In the genomic region with DNA sequence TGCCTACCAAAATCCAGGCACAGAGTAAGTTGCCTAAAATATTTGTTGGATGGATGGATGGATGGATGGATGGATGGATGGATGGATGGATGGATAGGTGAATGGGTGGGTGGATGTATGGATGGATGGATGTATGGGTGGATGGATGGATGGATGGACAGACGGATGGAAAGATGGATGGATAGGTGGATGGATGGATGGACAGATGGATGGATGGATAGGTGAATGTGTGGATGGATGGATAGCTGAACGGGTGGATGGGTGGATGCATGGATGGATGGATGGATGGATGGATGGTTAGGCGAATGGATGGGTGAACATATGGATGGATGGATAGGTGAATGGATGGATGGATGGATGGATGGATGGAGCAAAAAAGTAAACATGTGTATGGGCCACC, we compare ENCODE assay signal across 20 cellular contexts.
DNase-seq lines count a peak whose midpoint lies in the region; ATAC-seq, FAIRE-seq and TF ChIP-seq lines count a peak whose summit lies in the region.
"Had no signal": no experiment of that assay in that cellular context is flagged by ENCODE, and none has a peak within 500 bp of the region (broad histone marks: within the 10 kb centered on the region; RNA-seq: fewer than 3 reads in every experiment).

No MANE protein-coding gene starts in this region.

- BruUV-seq in IMR-90 (replicated peaks; lab: Mats Ljungman, UMichigan), result no TSS peak

- H4K5ac ChIP-seq in IMR-90 (ENCODE audit: low read depth, low read length) (no peak overlapping the region), H1 (ENCODE audit: insufficient read length, low read depth, low read length) (no peak overlapping the region)

- H3K4me3 ChIP-seq in IMR-90 (ENCODE audit: insufficient read depth, low read depth, low read length), result no peak overlapping the region
- no peak overlapping the region for H3K4me3 ChIP-seq in H1 (ENCODE audit: extremely low read depth in 1 of 4, insufficient read depth in 2 of 4, low read depth in 3 of 4, low read length in 4 of 4)
- no peak overlapping the region for H3K4me3 ChIP-seq in mesenchymal stem cell (ENCODE audit: insufficient read depth in 1 of 2, low read depth in 1 of 2, low read length in 2 of 2)
- H3K4me3 ChIP-seq in kidney (ENCODE audit: low read length in 2 of 2), result no peak overlapping the region
- H3K4me3 ChIP-seq: HAP-1 had no signal

- H3K4me2 ChIP-seq in IMR-90 (ENCODE audit: low read depth, low read length) (no peak overlapping the region), H1 (ENCODE audit: insufficient read depth in 1 of 2, low read depth in 2 of 2, low read length in 2 of 2) (no peak overlapping the region), mesenchymal stem cell (ENCODE audit: low read length, poor library complexity, severe bottlenecking) (no peak overlapping the region)

- H3K18ac ChIP-seq in IMR-90 (ENCODE audit: low read depth, low read length), result no peak overlapping the region
- no peak overlapping the region for H3K18ac ChIP-seq in H1 (ENCODE audit: extremely low read depth, low read length)
- no peak overlapping the region for H3K18ac ChIP-seq in mesenchymal stem cell (ENCODE audit: low read depth in 1 of 2, low read length in 2 of 2)

- no peak overlapping the region for H2BK120ac ChIP-seq in IMR-90 (ENCODE audit: low read depth, low read length)
- no peak overlapping the region for H2BK120ac ChIP-seq in H1 (replicated peaks; ENCODE audit: low read depth, low read length)
- H2BK120ac ChIP-seq in mesenchymal stem cell (ENCODE audit: low read depth, low read length), result no peak overlapping the region

- POLR2A ChIA-PET in IMR-90 (lab: Charles Lee; ENCODE audit: unreplicated experiment) (no interaction called here), H1 (lab: Charles Lee; ENCODE audit: partially characterized antibody) (no interaction called here)

- H2BK20ac ChIP-seq in IMR-90 (ENCODE audit: low read depth, low read length), result peak overlapping the region; percentile 18; the same call in 1 of the 2 replicates
- H2BK20ac ChIP-seq in H1 (ENCODE audit: low read length), result no peak overlapping the region

- H3K9me3 ChIP-seq in IMR-90 (ENCODE audit: control insufficient read depth, insufficient read depth, low read length) (no peaks in the 10 kb centered on the region), H1 (ENCODE audit: insufficient read depth in 2 of 2, low read depth in 1 of 2, low read length in 1 of 2) (no peaks in the 10 kb centered on the region), mesenchymal stem cell (ENCODE audit: control insufficient read depth, low read length) (peaks cover 4% of the 10 kb centered on the region), kidney (ENCODE audit: control insufficient read depth in 1 of 2, low read length in 2 of 2) (no peaks in the 10 kb centered on the region)
- H3K9me3 ChIP-seq: BE2C, Caco-2, HAP-1 had no signal

- H4K20me1 ChIP-seq in IMR-90 (ENCODE audit: insufficient read depth, low read length), result no peaks in the 10 kb centered on the region
- H4K20me1 ChIP-seq in H1 (replicated peaks in 1 of 2; ENCODE audit: control insufficient read depth in 1 of 2, insufficient read depth in 2 of 2, low read length in 2 of 2), result peaks cover 0 to 2% of the 10 kb centered on the region in 2 experiments

- FAIRE-seq in GM12891 (lab: Jason Lieb, UNC) (peak; percentile 76), H1 (lab: Jason Lieb, UNC) (no peak), kidney (lab: Jason Lieb, UNC) (no peak)
- FAIRE-seq: A204.1, D721Med, G401.6, GM12892, HepG2 had no signal

- H2BK15ac ChIP-seq in IMR-90 (ENCODE audit: low read depth, low read length) (no peak overlapping the region; the same call in 2 of the 3 replicates), H1 (ENCODE audit: low read length) (no peak overlapping the region), mesenchymal stem cell (ENCODE audit: low read depth, poor library complexity, severe bottlenecking) (no peak overlapping the region)

- H4K91ac ChIP-seq in IMR-90 (ENCODE audit: insufficient read depth, low read depth, low read length), result no peak overlapping the region
- H4K91ac ChIP-seq in H1 (replicated peaks; ENCODE audit: insufficient read length, low read length), result no peak overlapping the region
- no peak overlapping the region for H4K91ac ChIP-seq in mesenchymal stem cell (ENCODE audit: low read length)

- no peak for ATAC-seq in IMR-90 (ENCODE audit: low read depth)
- ATAC-seq: HepG2 had no signal

- no peak overlapping the region for H3K14ac ChIP-seq in IMR-90 (replicated peaks; ENCODE audit: low read depth, low read length)
- H3K14ac ChIP-seq in H1 (ENCODE audit: insufficient read length), result no peak overlapping the region
- no peak overlapping the region for H3K14ac ChIP-seq in mesenchymal stem cell (ENCODE audit: low read length in 2 of 2)

- dilution Hi-C loops in IMR-90 (cut with HindIII; ENCODE audit: low sequenced_read_pairs, unreplicated experiment), result no loop called here

- peaks cover 10% of the 10 kb centered on the region for H3K9me1 ChIP-seq in IMR-90 (ENCODE audit: insufficient read depth, low read length)

- no peak overlapping the region for H2BK12ac ChIP-seq in H1 (ENCODE audit: low read depth, low read length)
- no peak overlapping the region for H2BK12ac ChIP-seq in mesenchymal stem cell (ENCODE audit: low read length in 2 of 2)

- TF ChIP-seq RAD21 in IMR-90 (IDR thresholded peaks at IDR 0.05; ENCODE audit: low read length) (no peak), H1 (IDR thresholded peaks at IDR 0.05 in 1 of 2, conservative IDR thresholded peaks at IDR 0.05 in 1 of 2; ENCODE audit: low read depth in 2 of 2, low read length in 2 of 2) (no peak)

- no peak for TF ChIP-seq CTCF in IMR-90 (conservative IDR thresholded peaks at IDR 0.05; ENCODE audit: low read depth, low read length)
- TF ChIP-seq CTCF in H1 (IDR thresholded peaks at IDR 0.05; ENCODE audit: control extremely low read depth in 1 of 3, insufficient read depth in 1 of 3, low read depth in 1 of 3, low read length in 3 of 3), result no peak
- no peak for TF ChIP-seq CTCF in kidney (IDR thresholded peaks at IDR 0.05; ENCODE audit: borderline replicate concordance, extremely low read depth, insufficient read depth)

- H4K8ac ChIP-seq in IMR-90 (ENCODE audit: low read depth in 2 of 2, low read length in 2 of 2) (no peak overlapping the region), H1 (ENCODE audit: extremely low read depth, insufficient read depth, low read length) (no peak overlapping the region), mesenchymal stem cell (ENCODE audit: low read length) (peak overlapping the region; percentile 13)

- peaks cover 13% of the 10 kb centered on the region for H3K4me1 ChIP-seq in IMR-90 (ENCODE audit: control insufficient read depth, insufficient read depth, low read length)
- H3K4me1 ChIP-seq in H1 (replicated peaks in 1 of 4; ENCODE audit: control insufficient read depth in 3 of 4, insufficient read depth in 4 of 4, low read length in 3 of 4), result no peaks in the 10 kb centered on the region; a peak in 1 of 7 replicates
- peaks cover 6% of the 10 kb centered on the region for H3K4me1 ChIP-seq in mesenchymal stem cell (ENCODE audit: control insufficient read depth, insufficient read depth, low read depth, low read length)
- no peaks in the 10 kb centered on the region for H3K4me1 ChIP-seq in kidney (ENCODE audit: control insufficient read depth in 1 of 2, insufficient read depth in 1 of 2, low read depth in 1 of 2, low read length in 2 of 2)
- H3K4me1 ChIP-seq: BE2C, HAP-1 had no signal

- H3K27me3 ChIP-seq in IMR-90 (ENCODE audit: control insufficient read depth, insufficient read depth, low read length) (no peaks in the 10 kb centered on the region), H1 (replicated peaks in 1 of 4; ENCODE audit: control insufficient read depth in 3 of 4, extremely low read depth in 1 of 4, insufficient read depth in 3 of 4, low read length in 3 of 4) (no peaks in the 10 kb centered on the region), mesenchymal stem cell (ENCODE audit: control insufficient read depth in 1 of 2, insufficient read depth in 1 of 2, low read length in 2 of 2) (peaks cover 16 to 51% of the 10 kb centered on the region in 2 experiments)

- TF ChIP-seq POLR2A in GM12891 (IDR thresholded peaks at IDR 0.05; ENCODE audit: low read depth, low read length), result no peak
- TF ChIP-seq POLR2A in IMR-90 (IDR thresholded peaks at IDR 0.05; ENCODE audit: low read depth, low read length), result no peak
- no peak for TF ChIP-seq POLR2A in H1 (IDR thresholded peaks at IDR 0.05; ENCODE audit: control extremely low read depth in 1 of 2, low read depth in 2 of 2, low read length in 2 of 2)

- H3K56ac ChIP-seq in IMR-90 (ENCODE audit: extremely low read depth, insufficient read depth, low read length), result no peak overlapping the region
- peak overlapping the region; percentile 70 for H3K56ac ChIP-seq in H1 (replicated peaks; ENCODE audit: insufficient read length, low read depth, low read length)

- no peak overlapping the region for H2AK9ac ChIP-seq in IMR-90 (replicated peaks; ENCODE audit: low read depth, low read length, poor library complexity)

- H3K4ac ChIP-seq in IMR-90 (ENCODE audit: low read depth, low read length), result no peak overlapping the region
- H3K4ac ChIP-seq in H1 (replicated peaks; ENCODE audit: insufficient read length, low read depth, low read length), result no peak overlapping the region
- H3K4ac ChIP-seq in mesenchymal stem cell (ENCODE audit: low read depth in 1 of 2, low read length in 2 of 2), result no peak overlapping the region

- H3K27ac ChIP-seq in IMR-90 (ENCODE audit: insufficient read depth, low read length) (no peak overlapping the region), H1 (ENCODE audit: low read depth, low read length) (no peak overlapping the region), mesenchymal stem cell (ENCODE audit: low read length, poor library complexity, severe bottlenecking) (no peak overlapping the region), kidney (ENCODE audit: low read depth in 2 of 2, low read length in 2 of 2) (no peak overlapping the region)
- H3K27ac ChIP-seq: C4-2B, KMS-11 had no signal

- H3K79me1 ChIP-seq in IMR-90 (ENCODE audit: low read depth in 1 of 2, low read length in 2 of 2) (peaks cover 0 to 13% of the 10 kb centered on the region in 2 experiments; a peak in 2 of 4 replicates), H1 (ENCODE audit: low read depth, low read length) (no peaks in the 10 kb centered on the region), mesenchymal stem cell (replicated peaks; ENCODE audit: low read length, poor library complexity, severe bottlenecking) (no peaks in the 10 kb centered on the region)

- TF ChIP-seq EP300 in H1 (IDR thresholded peaks at IDR 0.05; ENCODE audit: borderline replicate concordance in 1 of 2, low read depth in 2 of 2, low read length in 2 of 2), result no peak

- no peaks in the 10 kb centered on the region for H3K79me2 ChIP-seq in H1 (ENCODE audit: control insufficient read depth in 1 of 2, insufficient read depth in 2 of 2, low read length in 2 of 2)

- in situ Hi-C loops in IMR-90 (cut with MboI; ENCODE audit: low sequenced_read_pairs), result no loop called here

- H3K23me2 ChIP-seq in H1 (ENCODE audit: low read depth, low read length), result peaks cover 5% of the 10 kb centered on the region; the same call in 1 of the 2 replicates

- H3K23ac ChIP-seq in IMR-90 (ENCODE audit: low read depth, low read length) (no peak overlapping the region), H1 (ENCODE audit: insufficient read length) (no peak overlapping the region), mesenchymal stem cell (ENCODE audit: low read length in 2 of 2) (no peak overlapping the region)

- H3K36me3 ChIP-seq in IMR-90 (ENCODE audit: control insufficient read depth, insufficient read depth, low read length), result peaks cover 3% of the 10 kb centered on the region; the same call in 1 of the 2 replicates
- no peaks in the 10 kb centered on the region for H3K36me3 ChIP-seq in H1 (ENCODE audit: control insufficient read depth in 2 of 4, insufficient read depth in 4 of 4, low read length in 3 of 4)
- no peaks in the 10 kb centered on the region for H3K36me3 ChIP-seq in mesenchymal stem cell (ENCODE audit: control insufficient read depth in 1 of 2, insufficient read depth in 2 of 2, low read depth in 1 of 2, low read length in 2 of 2)
- no peaks in the 10 kb centered on the region for H3K36me3 ChIP-seq in kidney (ENCODE audit: control insufficient read depth in 1 of 2, insufficient read depth in 2 of 2, low read length in 2 of 2)
- H3K36me3 ChIP-seq: BE2C, HAP-1 had no signal

- CTCF ChIA-PET in IMR-90 (lab: Yijun Ruan, JAX) (interaction anchor here (1.0 kb wide), 1 partner anchor 14 kb away, joined by 3 read pairs; no protein-coding TSS in a partner anchor), H1 (lab: Charles Lee; ENCODE audit: partially characterized antibody) (interaction anchor here (1.0 to 3.0 kb wide), 4 partner anchors 8 to 197 kb away, joined by 3 to 13 read pairs (median 4); no protein-coding TSS in a partner anchor)

- H2AFZ ChIP-seq in IMR-90 (replicated peaks; ENCODE audit: low read length, poor library complexity), result no peak overlapping the region
- H2AFZ ChIP-seq in H1 (ENCODE audit: low read length), result no peak overlapping the region
- no peak overlapping the region for H2AFZ ChIP-seq in mesenchymal stem cell (ENCODE audit: low read depth, low read length)

- no peak for DNase-seq in GM12891 (ENCODE audit: insufficient read length, low spot score)
- no peak for DNase-seq in IMR-90
- no peak for DNase-seq in H1 (ENCODE audit: low read depth in 1 of 2, low spot score in 2 of 2)
- DNase-seq in mesenchymal stem cell, result no peak
- DNase-seq in NAMALWA (ENCODE audit: low spot score), result no peak
- no peak for DNase-seq in kidney
- DNase-seq in nucleus accumbens (lab: John Stamatoyannopoulos, UW), result no peak
- DNase-seq: ACHN; BE2C; Caco-2; CD4-positive, alpha-beta T cell; GOT3 had no signal

- H2BK5ac ChIP-seq in IMR-90 (ENCODE audit: low read depth, low read length, poor library complexity, severe bottlenecking) (peak overlapping the region; percentile 57), H1 (ENCODE audit: low read depth, low read length) (no peak overlapping the region), mesenchymal stem cell (ENCODE audit: low read depth, low read length, poor library complexity, severe bottlenecking) (no peak overlapping the region)

- 65% methylated on average over 3 of the region's 3 CpGs; no CpG with 5 or more reads in 1 of the 2 experiments for WGBS in IMR-90 (ENCODE audit: extremely low coverage in 2 of 2, insufficient read length in 1 of 2), 2 experiments
- 80% methylated on average over 3 of the region's 3 CpGs; no CpG with 5 or more reads in 1 of the 2 experiments for WGBS in H1 (ENCODE audit: extremely low coverage in 1 of 2, insufficient coverage in 1 of 2, insufficient read length in 1 of 2, insufficient replicate concordance in 2 of 2, low coverage in 1 of 2, low lambda C conversion rate in 2 of 2, missing lambda C conversion rate in 1 of 2), 2 experiments
- 85% methylated on average over 3 of the region's 3 CpGs for WGBS in mesenchymal stem cell

- H2AK5ac ChIP-seq in IMR-90 (ENCODE audit: low read depth, low read length) (peak overlapping the region; percentile 74; the same call in 1 of the 2 replicates), H1 (ENCODE audit: low read depth, low read length) (no peak overlapping the region), mesenchymal stem cell (ENCODE audit: low read length, severe bottlenecking) (no peak overlapping the region)

- H3K9ac ChIP-seq in IMR-90 (ENCODE audit: low read depth, low read length), result no peak overlapping the region
- H3K9ac ChIP-seq in H1 (replicated peaks in 1 of 4; ENCODE audit: extremely low read depth in 1 of 4, low read depth in 3 of 4, low read length in 3 of 4), result no peak overlapping the region
- no peak overlapping the region for H3K9ac ChIP-seq in mesenchymal stem cell (ENCODE audit: low read length)
- H3K9ac ChIP-seq in kidney (ENCODE audit: low read length in 2 of 2), result no peak overlapping the region

- intact Hi-C loops in IMR-90 (cut with micrococcal nuclease), result loop anchor here (10.0 kb wide), 1 partner anchor 128 kb away; a partner anchor contains a TSS
- intact Hi-C loops in kidney (cut with DNase I), result no loop called here
